In genomic region chr15:76311071-76311956, GRCh38 we compare ENCODE assay signal across 8 cellular contexts. TPM values are rescaled to one million over a fixed set of nuclear protein-coding genes. Genes with fewer than 3 reads are reported as not detected.
DNase-seq lines count a peak whose midpoint lies in the region; ATAC-seq and TF ChIP-seq lines count a peak whose summit lies in the region.

Gene ETFA, minus strand, starts transcription at chr15:76311469. Its CDS starts 81 bp downstream, at chr15:76311388.

- H3K27ac ChIP-seq in OCI-LY3 (ENCODE audit: low read length): peak within 1 kb of the TSS; percentile 81

- no peak for TF ChIP-seq CTCF in OCI-LY3 (IDR thresholded peaks at IDR 0.05; ENCODE audit: low read depth, low read length)
- TF ChIP-seq CTCF in epithelial cell of esophagus (IDR thresholded peaks at IDR 0.05; ENCODE audit: insufficient read depth, low read depth, low read length, missing control alignments): no peak
- TF ChIP-seq CTCF in mucosa of descending colon (IDR thresholded peaks at IDR 0.05): no peak

- peak within 1 kb of the TSS; percentile 97 for H3K4me2 ChIP-seq in OCI-LY3 (ENCODE audit: low read length)

- H2AFZ ChIP-seq in OCI-LY3 (ENCODE audit: low read depth, low read length): peak within 1 kb of the TSS; percentile 100

- DNase-seq in DMS 273 treated with DMSO at 0.1 percent for 48 hours (lab: John Stamatoyannopoulos, UW): peak; percentile 79
- DNase-seq in HuH-7.5 (ENCODE audit: low spot score): peak; percentile 97
- DNase-seq in activated T-cell treated with anti-CD3 and anti-CD28 coated beads for 1 hour (ENCODE audit: low read depth): peak; percentile 81
- DNase-seq in epithelial cell of esophagus (ENCODE audit: low read depth): peak; percentile 96
- DNase-seq in mucosa of descending colon: peak; percentile 98 to 99 (median 99)
- DNase-seq in stimulated activated CD8-positive, alpha-beta memory T cell treated with anti-CD3 and anti-CD28 coated beads, Interleukin-4, amount 100 ng/mL, for 1 hour (ENCODE audit: low read depth in 2 of 2, low spot score in 1 of 2): peak; percentile 75 to 76

- ATAC-seq in GM21528 (IDR thresholded peaks at IDR 0.05; ENCODE audit: low FRiP score, unreplicated experiment) (peak; percentile 99), mucosa of descending colon (peak; percentile 99)

- H3K36me3 ChIP-seq in OCI-LY3 (replicated peaks; ENCODE audit: low read depth, low read length): peaks cover 16% of the 10 kb centered on the region
- no peaks in the 10 kb centered on the region for H3K36me3 ChIP-seq in mucosa of descending colon (ENCODE audit: low read depth)

- H3K4me1 ChIP-seq in OCI-LY3 (ENCODE audit: low read length): peaks cover 16% of the 10 kb centered on the region
- peaks cover 21% of the 10 kb centered on the region for H3K4me1 ChIP-seq in mucosa of descending colon (ENCODE audit: low read depth)

- H3K9me3 ChIP-seq in OCI-LY3 (ENCODE audit: insufficient read depth, low read length) (no peaks in the 10 kb centered on the region), mucosa of descending colon (no peaks in the 10 kb centered on the region)

- no peaks in the 10 kb centered on the region for H3K27me3 ChIP-seq in OCI-LY3 (ENCODE audit: low read depth, low read length)

- intact Hi-C loops in mucosa of descending colon (cut with DNase I, micrococcal nuclease): no loop called here

- H3K9ac ChIP-seq in OCI-LY3 (ENCODE audit: low read length): peak within 1 kb of the TSS; percentile 98

- H3K79me2 ChIP-seq in OCI-LY3 (ENCODE audit: low read length): peaks cover 50% of the 10 kb centered on the region

- H3K4me3 ChIP-seq in OCI-LY3 (ENCODE audit: low read length): peak within 1 kb of the TSS; percentile 98
- peak within 1 kb of the TSS; percentile 96 for H3K4me3 ChIP-seq in epithelial cell of esophagus (ENCODE audit: low read length)
- peak within 1 kb of the TSS; percentile 66 for H3K4me3 ChIP-seq in mucosa of descending colon

- peaks cover 37% of the 10 kb centered on the region for H4K20me1 ChIP-seq in OCI-LY3 (ENCODE audit: insufficient read depth, low read length)

RNA-seq across cellular contexts. Expression of gene ETFA, which starts in this region (rescaled TPM):
- total RNA-seq in mucosa of descending colon: 100 to 1,000 TPM; 172 to 286 (median 213) TPM

Comparison
In these comparisons a context has a peak if more than half of its experiments do, and no peak if none do; other contexts are left out.
1. Peak in every context shown above with its lines: DNase-seq, ATAC-seq, H3K4me3 ChIP-seq and H3K27ac ChIP-seq.